Comparison of ENCODE assay signal across 9 cellular contexts in the genomic region with DNA sequence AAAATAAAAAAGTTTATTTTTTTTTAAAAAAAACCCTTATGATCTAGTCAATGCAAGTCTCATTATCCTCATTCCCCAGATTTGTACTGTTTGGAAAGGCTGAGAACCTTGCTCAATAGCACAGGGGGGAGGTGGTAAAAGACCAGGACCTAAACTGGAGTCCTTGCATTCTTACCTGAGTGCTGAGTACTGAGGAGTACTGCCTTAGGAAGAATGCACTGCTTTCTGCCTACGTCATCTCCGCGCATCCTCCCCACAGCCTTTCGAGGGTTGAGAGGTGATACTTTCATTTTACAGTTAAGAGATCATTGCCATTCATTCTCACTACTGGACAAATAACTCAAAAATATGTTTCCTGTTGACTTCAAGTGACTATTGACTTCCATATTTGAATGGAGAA.
DNase-seq lines count a peak whose midpoint lies in the region; ATAC-seq, FAIRE-seq and TF ChIP-seq lines count a peak whose summit lies in the region.
"Had no signal": no experiment of that assay in that cellular context is flagged by ENCODE, and none has a peak within 500 bp of the region (broad histone marks: within the 10 kb centered on the region; RNA-seq: fewer than 3 reads in every experiment).

No MANE protein-coding gene starts in this region.

- peak overlapping the region; percentile 79 for H3K27ac Mint-ChIP-seq in CD8-positive, alpha-beta T cell
- H3K27ac Mint-ChIP-seq in nephron progenitor cell, result peak overlapping the region; percentile 24
- H3K27ac Mint-ChIP-seq in neural progenitor cell, result no peak overlapping the region

- ATAC-seq in CD8-positive, alpha-beta T cell, result peak; percentile 92
- ATAC-seq in GM21825 (IDR thresholded peaks at IDR 0.05; ENCODE audit: unreplicated experiment), result peak; percentile 65

- no peak for FAIRE-seq in HTR-8/SVneo (lab: Jason Lieb, UNC)

- H3K9ac ChIP-seq in neural progenitor cell, result no peak overlapping the region

- no peaks in the 10 kb centered on the region for H3K27me3 Mint-ChIP-seq in CD8-positive, alpha-beta T cell (ENCODE audit: low read depth)
- no peaks in the 10 kb centered on the region for H3K27me3 Mint-ChIP-seq in nephron progenitor cell (ENCODE audit: low read depth, poor library complexity)
- no peaks in the 10 kb centered on the region for H3K27me3 Mint-ChIP-seq in neural progenitor cell (ENCODE audit: insufficient read depth, low read depth)

- no peaks in the 10 kb centered on the region for H3K27me3 ChIP-seq in CD8-positive, alpha-beta T cell (ENCODE audit: insufficient read depth, low read length)
- H3K27me3 ChIP-seq in brain microvascular endothelial cell (replicated peaks), result no peaks in the 10 kb centered on the region
- no peaks in the 10 kb centered on the region for H3K27me3 ChIP-seq in neural progenitor cell

- no peaks in the 10 kb centered on the region for H3K79me2 ChIP-seq in neural progenitor cell (ENCODE audit: low read depth)

- H3K27ac ChIP-seq in CD8-positive, alpha-beta T cell (ENCODE audit: low read depth, low read length), result no peak overlapping the region
- H3K27ac ChIP-seq in brain microvascular endothelial cell, result no peak overlapping the region
- H3K27ac ChIP-seq in neural progenitor cell, result no peak overlapping the region

- H3K4me2 ChIP-seq in neural progenitor cell, result no peak overlapping the region

- H3K9me3 Mint-ChIP-seq in CD8-positive, alpha-beta T cell, result peaks cover 3% of the 10 kb centered on the region
- H3K9me3 Mint-ChIP-seq in nephron progenitor cell (peaks cover 4% of the 10 kb centered on the region), neural progenitor cell (no peaks in the 10 kb centered on the region)

- POLR2A ChIA-PET in CD8-positive, alpha-beta T cell (lab: Charles Lee), result no interaction called here

- CTCF ChIA-PET in CD8-positive, alpha-beta T cell (lab: Charles Lee), result no interaction called here

- H3K4me3 Mint-ChIP-seq in CD8-positive, alpha-beta T cell, result peak overlapping the region; percentile 7
- H3K4me3 Mint-ChIP-seq in nephron progenitor cell (no peak overlapping the region), neural progenitor cell (no peak overlapping the region)

- H3K4me1 ChIP-seq in CD8-positive, alpha-beta T cell (ENCODE audit: insufficient read depth, low read length), result no peaks in the 10 kb centered on the region
- H3K4me1 ChIP-seq in neural progenitor cell, result no peaks in the 10 kb centered on the region

- no peaks in the 10 kb centered on the region for H3K9me3 ChIP-seq in CD8-positive, alpha-beta T cell (ENCODE audit: low read length)
- no peaks in the 10 kb centered on the region for H3K9me3 ChIP-seq in neural progenitor cell (ENCODE audit: low read depth)

- in situ Hi-C loops in brain microvascular endothelial cell (cut with HindIII; ENCODE audit: low pct_ligation_motif_present, low sequenced_read_pairs), result no loop called here

- peaks cover 8% of the 10 kb centered on the region for H3K4me1 Mint-ChIP-seq in CD8-positive, alpha-beta T cell (ENCODE audit: low read depth)
- no peaks in the 10 kb centered on the region for H3K4me1 Mint-ChIP-seq in nephron progenitor cell
- H3K4me1 Mint-ChIP-seq in neural progenitor cell, result no peaks in the 10 kb centered on the region

- H3K4me3 ChIP-seq in CD8-positive, alpha-beta T cell (ENCODE audit: low read depth, low read length), result no peak overlapping the region
- H3K4me3 ChIP-seq in brain microvascular endothelial cell (ENCODE audit: low read depth, low read length), result no peak overlapping the region
- no peak overlapping the region for H3K4me3 ChIP-seq in neural progenitor cell

- DNase-seq in CD8-positive, alpha-beta T cell, result peak; percentile 6 to 60 (median 19)
- peak; percentile 50 to 58 for DNase-seq in activated CD4-positive, alpha-beta T cell treated with anti-CD3 and anti-CD28 coated beads, Interleukin-2, amount 50 U/mL, for 48 hours
- DNase-seq in nephron progenitor cell, result no peak
- no peak for DNase-seq in brain microvascular endothelial cell
- DNase-seq in HTR-8/SVneo (ENCODE audit: insufficient read length, low spot score), result no peak
- DNase-seq in neural progenitor cell (ENCODE audit: low spot score), result no peak
- DNase-seq in SHP77 (lab: John Stamatoyannopoulos, UW), result no peak
- DNase-seq: activated CD4-positive, CD25-positive, alpha-beta regulatory T cell had no signal

- no peak overlapping the region for H2AFZ ChIP-seq in neural progenitor cell (replicated peaks)

- intact Hi-C loops in CD8-positive, alpha-beta T cell (cut with DNase I, micrococcal nuclease), result no loop called here

- H4K20me1 ChIP-seq in neural progenitor cell (ENCODE audit: low read depth), result no peaks in the 10 kb centered on the region

- no peaks in the 10 kb centered on the region for H3F3A ChIP-seq in neural progenitor cell (ENCODE audit: low read depth)

- no peaks in the 10 kb centered on the region for H3K36me3 ChIP-seq in CD8-positive, alpha-beta T cell (ENCODE audit: insufficient read depth, low read length)
- H3K36me3 ChIP-seq in brain microvascular endothelial cell (replicated peaks) (no peaks in the 10 kb centered on the region), neural progenitor cell (no peaks in the 10 kb centered on the region)

- no peak for TF ChIP-seq CTCF in CD8-positive, alpha-beta T cell (IDR thresholded peaks at IDR 0.05)
- no peak for TF ChIP-seq CTCF in nephron progenitor cell (IDR thresholded peaks at IDR 0.05)
- no peak for TF ChIP-seq CTCF in brain microvascular endothelial cell (IDR thresholded peaks at IDR 0.05; ENCODE audit: low read depth, low read length, missing control alignments)
- no peak for TF ChIP-seq CTCF in neural progenitor cell (IDR thresholded peaks at IDR 0.05)

- H3K36me3 Mint-ChIP-seq in CD8-positive, alpha-beta T cell, result no peaks in the 10 kb centered on the region
- H3K36me3 Mint-ChIP-seq in nephron progenitor cell (ENCODE audit: low read depth) (peaks cover 18% of the 10 kb centered on the region), neural progenitor cell (no peaks in the 10 kb centered on the region)

Comparison
In these comparisons a context has a peak if more than half of its experiments do, and no peak if none do; other contexts are left out.
1. DNase-seq: peak in CD8-positive, alpha-beta T cell (7 of 7) and activated CD4-positive, alpha-beta T cell treated with anti-CD3 and anti-CD28 coated beads, Interleukin-2, amount 50 U/mL, for 48 hours (2 of 2); none in nephron progenitor cell (single experiment), brain microvascular endothelial cell (single experiment), HTR-8/SVneo (single experiment), neural progenitor cell (single experiment) and SHP77 (0 of 2).